Comparison of ENCODE assay signal across 1 cellular context in the genomic region with DNA sequence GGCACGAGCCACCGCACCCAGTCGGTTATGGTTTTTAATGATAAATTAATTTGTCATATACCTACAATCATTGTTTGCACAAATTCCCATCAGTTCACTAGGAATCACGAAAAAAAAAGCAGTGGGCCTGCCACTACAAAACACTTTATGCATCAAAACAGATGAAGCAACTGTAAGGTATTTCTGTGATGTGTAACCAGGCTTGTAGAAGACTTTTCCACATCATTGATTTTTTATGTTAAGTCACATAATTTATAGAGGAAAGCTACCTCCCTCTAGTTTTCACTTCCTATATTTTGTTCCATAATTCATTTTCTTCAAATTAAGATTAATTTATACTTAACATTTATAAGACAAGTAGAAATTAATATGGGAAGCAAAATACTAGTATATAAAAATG.
TF ChIP-seq lines count a peak whose summit lies in the region.

No MANE protein-coding gene starts in this region.

TF ChIP-seq in GM12878, 131 proteins besides CTCF, POLR2A, EP300 and RAD21:
- TF ChIP-seq RCOR1 (conservative IDR thresholded peaks at IDR 0.05; ENCODE audit: low read depth, low read length) (no peak), MEF2B (IDR thresholded peaks at IDR 0.05; ENCODE audit: partially characterized antibody, poor library complexity, severe bottlenecking) (no peak), SREBF1 (IDR thresholded peaks at IDR 0.05; ENCODE audit: low read length) (no peak), SMARCA5 (IDR thresholded peaks at IDR 0.05) (no peak), ZNF274 (IDR thresholded peaks at IDR 0.05; ENCODE audit: insufficient read depth, insufficient read length) (no peak), NFYA (IDR thresholded peaks at IDR 0.05; ENCODE audit: borderline replicate concordance, low read depth, low read length) (no peak), EZH2 (IDR thresholded peaks at IDR 0.05; ENCODE audit: borderline replicate concordance, control insufficient read depth, low read depth, low read length) (no peak), KLF5 (IDR thresholded peaks at IDR 0.05; ENCODE audit: partially characterized antibody) (no peak), FOXM1 (IDR thresholded peaks at IDR 0.05; ENCODE audit: low read depth, low read length) (no peak)
- TF ChIP-seq, protein P1, sequence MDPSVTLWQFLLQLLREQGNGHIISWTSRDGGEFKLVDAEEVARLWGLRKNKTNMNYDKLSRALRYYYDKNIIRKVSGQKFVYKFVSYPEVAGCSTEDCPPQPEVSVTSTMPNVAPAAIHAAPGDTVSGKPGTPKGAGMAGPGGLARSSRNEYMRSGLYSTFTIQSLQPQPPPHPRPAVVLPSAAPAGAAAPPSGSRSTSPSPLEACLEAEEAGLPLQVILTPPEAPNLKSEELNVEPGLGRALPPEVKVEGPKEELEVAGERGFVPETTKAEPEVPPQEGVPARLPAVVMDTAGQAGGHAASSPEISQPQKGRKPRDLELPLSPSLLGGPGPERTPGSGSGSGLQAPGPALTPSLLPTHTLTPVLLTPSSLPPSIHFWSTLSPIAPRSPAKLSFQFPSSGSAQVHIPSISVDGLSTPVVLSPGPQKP (IDR thresholded peaks at IDR 0.05; ENCODE audit: low read depth, low read length) = no peak
- TF ChIP-seq, protein P2, sequence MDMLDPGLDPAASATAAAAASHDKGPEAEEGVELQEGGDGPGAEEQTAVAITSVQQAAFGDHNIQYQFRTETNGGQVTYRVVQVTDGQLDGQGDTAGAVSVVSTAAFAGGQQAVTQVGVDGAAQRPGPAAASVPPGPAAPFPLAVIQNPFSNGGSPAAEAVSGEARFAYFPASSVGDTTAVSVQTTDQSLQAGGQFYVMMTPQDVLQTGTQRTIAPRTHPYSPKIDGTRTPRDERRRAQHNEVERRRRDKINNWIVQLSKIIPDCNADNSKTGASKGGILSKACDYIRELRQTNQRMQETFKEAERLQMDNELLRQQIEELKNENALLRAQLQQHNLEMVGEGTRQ (IDR thresholded peaks at IDR 0.05; ENCODE audit: borderline replicate concordance, low read depth, low read length) = no peak
- TF ChIP-seq, protein P3, sequence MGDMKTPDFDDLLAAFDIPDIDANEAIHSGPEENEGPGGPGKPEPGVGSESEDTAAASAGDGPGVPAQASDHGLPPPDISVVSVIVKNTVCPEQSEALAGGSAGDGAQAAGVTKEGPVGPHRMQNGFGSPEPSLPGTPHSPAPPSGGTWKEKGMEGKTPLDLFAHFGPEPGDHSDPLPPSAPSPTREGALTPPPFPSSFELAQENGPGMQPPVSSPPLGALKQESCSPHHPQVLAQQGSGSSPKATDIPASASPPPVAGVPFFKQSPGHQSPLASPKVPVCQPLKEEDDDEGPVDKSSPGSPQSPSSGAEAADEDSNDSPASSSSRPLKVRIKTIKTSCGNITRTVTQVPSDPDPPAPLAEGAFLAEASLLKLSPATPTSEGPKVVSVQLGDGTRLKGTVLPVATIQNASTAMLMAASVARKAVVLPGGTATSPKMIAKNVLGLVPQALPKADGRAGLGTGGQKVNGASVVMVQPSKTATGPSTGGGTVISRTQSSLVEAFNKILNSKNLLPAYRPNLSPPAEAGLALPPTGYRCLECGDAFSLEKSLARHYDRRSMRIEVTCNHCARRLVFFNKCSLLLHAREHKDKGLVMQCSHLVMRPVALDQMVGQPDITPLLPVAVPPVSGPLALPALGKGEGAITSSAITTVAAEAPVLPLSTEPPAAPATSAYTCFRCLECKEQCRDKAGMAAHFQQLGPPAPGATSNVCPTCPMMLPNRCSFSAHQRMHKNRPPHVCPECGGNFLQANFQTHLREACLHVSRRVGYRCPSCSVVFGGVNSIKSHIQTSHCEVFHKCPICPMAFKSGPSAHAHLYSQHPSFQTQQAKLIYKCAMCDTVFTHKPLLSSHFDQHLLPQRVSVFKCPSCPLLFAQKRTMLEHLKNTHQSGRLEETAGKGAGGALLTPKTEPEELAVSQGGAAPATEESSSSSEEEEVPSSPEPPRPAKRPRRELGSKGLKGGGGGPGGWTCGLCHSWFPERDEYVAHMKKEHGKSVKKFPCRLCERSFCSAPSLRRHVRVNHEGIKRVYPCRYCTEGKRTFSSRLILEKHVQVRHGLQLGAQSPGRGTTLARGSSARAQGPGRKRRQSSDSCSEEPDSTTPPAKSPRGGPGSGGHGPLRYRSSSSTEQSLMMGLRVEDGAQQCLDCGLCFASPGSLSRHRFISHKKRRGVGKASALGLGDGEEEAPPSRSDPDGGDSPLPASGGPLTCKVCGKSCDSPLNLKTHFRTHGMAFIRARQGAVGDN (IDR thresholded peaks at IDR 0.05) = no peak
- TF ChIP-seq, protein P4, sequence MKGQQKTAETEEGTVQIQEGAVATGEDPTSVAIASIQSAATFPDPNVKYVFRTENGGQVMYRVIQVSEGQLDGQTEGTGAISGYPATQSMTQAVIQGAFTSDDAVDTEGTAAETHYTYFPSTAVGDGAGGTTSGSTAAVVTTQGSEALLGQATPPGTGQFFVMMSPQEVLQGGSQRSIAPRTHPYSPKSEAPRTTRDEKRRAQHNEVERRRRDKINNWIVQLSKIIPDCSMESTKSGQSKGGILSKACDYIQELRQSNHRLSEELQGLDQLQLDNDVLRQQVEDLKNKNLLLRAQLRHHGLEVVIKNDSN (IDR thresholded peaks at IDR 0.05; ENCODE audit: borderline replicate concordance, extremely low read length, insufficient read depth, low read depth, low read length) = no peak
